ENCODE assay signal across 7 cellular contexts in the genomic region with DNA sequence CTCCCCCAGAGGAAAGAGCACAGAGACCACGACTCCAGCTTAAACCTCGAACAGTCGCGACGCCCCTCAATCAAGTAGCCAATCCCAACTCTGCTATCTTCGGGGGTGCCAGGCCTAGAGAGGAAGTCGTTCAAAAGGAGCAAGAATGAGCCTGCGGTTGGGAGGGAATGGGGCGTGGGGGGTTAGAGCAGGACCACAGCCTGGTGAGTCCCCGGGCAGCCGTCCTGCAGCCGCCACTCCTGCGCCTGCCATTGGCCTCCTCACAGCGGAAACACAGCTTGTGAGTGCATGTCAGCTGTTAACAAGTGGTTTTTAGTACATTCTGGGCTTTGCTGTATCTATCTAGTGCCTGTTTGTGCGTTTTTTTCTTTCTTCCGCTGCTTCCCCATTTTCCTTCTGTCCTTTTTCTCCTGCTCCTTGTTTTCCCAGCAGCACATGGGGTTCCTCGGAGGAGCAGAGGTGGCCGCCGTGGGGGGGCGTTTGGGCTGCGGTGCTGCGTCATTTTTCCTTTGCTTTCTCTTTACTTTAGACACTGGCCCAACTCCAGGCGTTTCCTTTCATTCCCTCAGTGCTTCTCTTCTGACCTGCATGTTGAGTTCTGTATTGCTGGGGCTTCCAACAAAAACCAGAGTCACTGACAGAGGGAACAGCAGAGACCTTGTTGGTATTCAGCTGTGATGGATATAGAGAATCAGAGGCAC. TPM values are rescaled to one million over a fixed set of nuclear protein-coding genes. Genes with fewer than 3 reads are reported as not detected.
DNase-seq lines count a peak whose midpoint lies in the region; ATAC-seq and TF ChIP-seq lines count a peak whose summit lies in the region.
"Not testable (repeated sequence)": the region's sequence is repeated elsewhere in the genome, so short reads cannot be mapped to it uniquely, and the experiment has no call there.

No MANE protein-coding gene starts in this region.

- H3K27ac Mint-ChIP-seq in IgD-negative memory B cell (peak overlapping the region in 2 of 3 donors; percentile 18 to 73), brain (peak overlapping the region in 3 of 5 experiments; percentile 67 to 87 (median 76)), naive B cell (peak overlapping the region in 5 of 6 donors; percentile 32 to 91 (median 66))
- peak overlapping the region; percentile 66 for H3K27ac Mint-ChIP-seq in activated CD4-positive, alpha-beta T cell treated with anti-CD3 and anti-CD28 coated beads, Interleukin-2, amount 10 ng/mL, durations not matched to agents 7 days and 5 days
- peak overlapping the region; percentile 73 for H3K27ac Mint-ChIP-seq in activated naive CD4-positive, alpha-beta T cell treated with anti-CD3 and anti-CD28 coated beads, Interleukin-2, amount 10 ng/mL, durations not matched to agents 7 days and 5 days
- peak overlapping the region; percentile 67 for H3K27ac Mint-ChIP-seq in stimulated activated naive B cell treated with anti-CD40 and anti-IgM and Interleukin-4, amounts not matched to agents 10 μg/mL and 1 μg/mL and 100 μg/mL, for 72 hours

- not testable (repeated sequence) for H3K36me3 Mint-ChIP-seq in IgD-negative memory B cell
- H3K36me3 Mint-ChIP-seq in activated CD4-positive, alpha-beta T cell treated with anti-CD3 and anti-CD28 coated beads, Interleukin-2, amount 10 ng/mL, durations not matched to agents 7 days and 5 days (ENCODE audit: low read depth), result peaks cover 44% of the 10 kb centered on the region
- H3K36me3 Mint-ChIP-seq in activated naive CD4-positive, alpha-beta T cell treated with anti-CD3 and anti-CD28 coated beads, Interleukin-2, amount 10 ng/mL, durations not matched to agents 7 days and 5 days, result peaks cover 44% of the 10 kb centered on the region
- H3K36me3 Mint-ChIP-seq in brain (peaks cover 60% of the 10 kb centered on the region), naive B cell (peaks cover 0 to 11% of the 10 kb centered on the region in 2 donors)
- H3K36me3 Mint-ChIP-seq in stimulated activated naive B cell treated with anti-CD40 and anti-IgM and Interleukin-4, amounts not matched to agents 10 μg/mL and 1 μg/mL and 100 μg/mL, for 72 hours, result peaks cover 13 to 49% of the 10 kb centered on the region in 2 donors

- peaks cover 29% of the 10 kb centered on the region for H3K4me1 ChIP-seq in cardiac muscle cell (ENCODE audit: low read depth)

- CTCF ChIA-PET in activated CD4-positive, alpha-beta T cell treated with anti-CD3 and anti-CD28 coated beads, Interleukin-2, amount 10 ng/mL, durations not matched to agents 7 days and 5 days (lab: Charles Lee), result not testable (repeated sequence)
- CTCF ChIA-PET in activated naive CD4-positive, alpha-beta T cell treated with anti-CD3 and anti-CD28 coated beads, Interleukin-2, amount 10 ng/mL, durations not matched to agents 7 days and 5 days (lab: Charles Lee), result interaction anchor here (2.6 kb wide), 1 partner anchor 11 kb away, joined by 20 read pairs; no protein-coding TSS in a partner anchor

- not testable (repeated sequence) for TF ChIP-seq CTCF in brain (conservative IDR thresholded peaks at IDR 0.05); cardiac muscle cell (IDR thresholded peaks at IDR 0.05; ENCODE audit: low read depth, low read length)

- peaks cover 46% of the 10 kb centered on the region for H3K36me3 ChIP-seq in cardiac muscle cell

- not testable (repeated sequence) for H3K4me3 ChIP-seq in cardiac muscle cell

- H3K4me3 Mint-ChIP-seq in IgD-negative memory B cell, result peak overlapping the region in 1 of 4 donors; percentile 38
- not testable (repeated sequence) for H3K4me3 Mint-ChIP-seq in activated CD4-positive, alpha-beta T cell treated with anti-CD3 and anti-CD28 coated beads, Interleukin-2, amount 10 ng/mL, durations not matched to agents 7 days and 5 days; activated naive CD4-positive, alpha-beta T cell treated with anti-CD3 and anti-CD28 coated beads, Interleukin-2, amount 10 ng/mL, durations not matched to agents 7 days and 5 days; brain; naive B cell; stimulated activated naive B cell treated with anti-CD40 and anti-IgM and Interleukin-4, amounts not matched to agents 10 μg/mL and 1 μg/mL and 100 μg/mL, for 72 hours

- not testable (repeated sequence) for ATAC-seq in naive B cell (ENCODE audit: low read depth in 2 of 2); stimulated activated naive B cell treated with anti-CD40 and anti-IgM and Interleukin-4, amounts not matched to agents 10 μg/mL and 1 μg/mL and 100 μg/mL, for 72 hours (replicated peaks)

- H3K27me3 ChIP-seq in cardiac muscle cell, result not testable (repeated sequence)

- H3K4me1 Mint-ChIP-seq in IgD-negative memory B cell, brain, naive B cell: not testable (repeated sequence)
- H3K4me1 Mint-ChIP-seq in activated CD4-positive, alpha-beta T cell treated with anti-CD3 and anti-CD28 coated beads, Interleukin-2, amount 10 ng/mL, durations not matched to agents 7 days and 5 days, result peaks cover 10% of the 10 kb centered on the region
- peaks cover 12% of the 10 kb centered on the region for H3K4me1 Mint-ChIP-seq in activated naive CD4-positive, alpha-beta T cell treated with anti-CD3 and anti-CD28 coated beads, Interleukin-2, amount 10 ng/mL, durations not matched to agents 7 days and 5 days
- peaks cover 5 to 13% of the 10 kb centered on the region in 2 donors for H3K4me1 Mint-ChIP-seq in stimulated activated naive B cell treated with anti-CD40 and anti-IgM and Interleukin-4, amounts not matched to agents 10 μg/mL and 1 μg/mL and 100 μg/mL, for 72 hours

- not testable (repeated sequence) for H3K27me3 Mint-ChIP-seq in IgD-negative memory B cell; activated CD4-positive, alpha-beta T cell treated with anti-CD3 and anti-CD28 coated beads, Interleukin-2, amount 10 ng/mL, durations not matched to agents 7 days and 5 days; activated naive CD4-positive, alpha-beta T cell treated with anti-CD3 and anti-CD28 coated beads, Interleukin-2, amount 10 ng/mL, durations not matched to agents 7 days and 5 days; brain; naive B cell; stimulated activated naive B cell treated with anti-CD40 and anti-IgM and Interleukin-4, amounts not matched to agents 10 μg/mL and 1 μg/mL and 100 μg/mL, for 72 hours

- not testable (repeated sequence) for H3K9me3 ChIP-seq in cardiac muscle cell (ENCODE audit: low read depth)

- DNase-seq in activated CD4-positive, alpha-beta T cell treated with anti-CD3 and anti-CD28 coated beads, Interleukin-2, amount 10 ng/mL, durations not matched to agents 7 days and 5 days; activated naive CD4-positive, alpha-beta T cell treated with anti-CD3 and anti-CD28 coated beads, Interleukin-2, amount 10 ng/mL, durations not matched to agents 7 days and 5 days; naive B cell; stimulated activated naive B cell treated with anti-CD40 and anti-IgM and Interleukin-4, amounts not matched to agents 10 μg/mL and 1 μg/mL and 100 μg/mL, for 72 hours: not testable (repeated sequence)
- peak in 1 of 2 donors; percentile 59 for DNase-seq in cardiac muscle cell (ENCODE audit: low read depth in 1 of 2, low spot score in 1 of 2)

- POLR2A ChIA-PET in activated CD4-positive, alpha-beta T cell treated with anti-CD3 and anti-CD28 coated beads, Interleukin-2, amount 10 ng/mL, durations not matched to agents 7 days and 5 days (lab: Charles Lee), result not testable (repeated sequence)

- H3K9me3 Mint-ChIP-seq in IgD-negative memory B cell; activated CD4-positive, alpha-beta T cell treated with anti-CD3 and anti-CD28 coated beads, Interleukin-2, amount 10 ng/mL, durations not matched to agents 7 days and 5 days; activated naive CD4-positive, alpha-beta T cell treated with anti-CD3 and anti-CD28 coated beads, Interleukin-2, amount 10 ng/mL, durations not matched to agents 7 days and 5 days; brain; naive B cell; stimulated activated naive B cell treated with anti-CD40 and anti-IgM and Interleukin-4, amounts not matched to agents 10 μg/mL and 1 μg/mL and 100 μg/mL, for 72 hours: not testable (repeated sequence)

- peak overlapping the region; percentile 80 for H3K27ac ChIP-seq in cardiac muscle cell

RNA-seq across cellular contexts. Expression of a gene that starts 14.5 kb away (rescaled TPM):
- 383 TPM for polyA plus RNA-seq in IgD-negative memory B cell
- 1 to 10 TPM; 8.0 to 8.4 TPM for total RNA-seq in activated CD4-positive, alpha-beta T cell treated with anti-CD3 and anti-CD28 coated beads, Interleukin-2, amount 10 ng/mL, durations not matched to agents 7 days and 5 days
- polyA plus RNA-seq in brain (ENCODE audit: insufficient read depth, low read depth, low replicate concordance), result 8.1 TPM
- 0.63 and 1.1 TPM in 2 replicates for total RNA-seq in cardiac muscle cell
- 0.86 and 0.94 TPM in 2 replicates for polyA plus RNA-seq in cardiac muscle cell
- 100 to 1,000 TPM; 394 to 597 (median 466) TPM for polyA plus RNA-seq in naive B cell (ENCODE audit: low read depth in 6 of 6)

RNA-seq across cellular contexts. Expression of a gene that starts 21.2 kb away (rescaled TPM):
- polyA plus RNA-seq in IgD-negative memory B cell (197 TPM), brain (ENCODE audit: insufficient read depth, low read depth, low replicate concordance) (337 TPM), cardiac muscle cell (323 and 395 TPM in 2 replicates), naive B cell (ENCODE audit: low read depth in 6 of 6) (100 to 1,000 TPM; 185 to 247 (median 209) TPM)
- total RNA-seq in activated CD4-positive, alpha-beta T cell treated with anti-CD3 and anti-CD28 coated beads, Interleukin-2, amount 10 ng/mL, durations not matched to agents 7 days and 5 days, result 100 to 1,000 TPM; 240 to 264 TPM
- 314 and 330 TPM in 2 replicates for total RNA-seq in cardiac muscle cell

RNA-seq across cellular contexts. Expression of a gene that starts 58.9 kb away (rescaled TPM):
- polyA plus RNA-seq in IgD-negative memory B cell, result 46.6 TPM
- total RNA-seq in activated CD4-positive, alpha-beta T cell treated with anti-CD3 and anti-CD28 coated beads, Interleukin-2, amount 10 ng/mL, durations not matched to agents 7 days and 5 days, result 10 to 100 TPM; 52.2 to 62.9 TPM
- polyA plus RNA-seq in brain (ENCODE audit: insufficient read depth, low read depth, low replicate concordance), result 83.2 TPM
- 14.6 and 26.8 TPM in 2 replicates for total RNA-seq in cardiac muscle cell
- polyA plus RNA-seq in cardiac muscle cell, result 49.2 and 69.2 TPM in 2 replicates
- 10 to 100 TPM; 42.7 to 61.4 (median 51.9) TPM for polyA plus RNA-seq in naive B cell (ENCODE audit: low read depth in 6 of 6)

Comparison
In these comparisons a context has a peak if more than half of its experiments do, and no peak if none do; other contexts are left out.
1. RNA of a gene that starts 14.5 kb away (polyA plus RNA-seq): 394 to 597 TPM in naive B cell and 383 TPM in IgD-negative memory B cell (single experiment); 8.1 TPM in brain (single experiment) and 0.86 to 0.94 TPM in cardiac muscle cell; every median in the first group is over 10 times any median in the second.
2. Peak in every context shown above with its lines, with median percentiles within 50 percentile points of each other: H3K27ac Mint-ChIP-seq.